16 cellular contexts compared by ENCODE assay signal in genomic region chr3:86948840-86949239, GRCh38. TPM values are rescaled to one million over a fixed set of nuclear protein-coding genes. Genes with fewer than 3 reads are reported as not detected.
DNase-seq lines count a peak whose midpoint lies in the region; ATAC-seq, FAIRE-seq and TF ChIP-seq lines count a peak whose summit lies in the region.
"Had no signal": no experiment of that assay in that cellular context is flagged by ENCODE, and none has a peak within 500 bp of the region (broad histone marks: within the 10 kb centered on the region; RNA-seq: fewer than 3 reads in every experiment).

No MANE protein-coding gene starts in this region.

- H3K36me3 Mint-ChIP-seq in astrocyte (ENCODE audit: low read depth, unreplicated experiment) = peaks cover 11% of the 10 kb centered on the region
- H3K36me3 Mint-ChIP-seq: activated naive CD4-positive, alpha-beta T cell treated with anti-CD3 and anti-CD28 coated beads, Interleukin-2, amount 10 ng/mL, durations not matched to agents 7 days and 5 days had no signal

- H3K4me1 ChIP-seq in A549 (peaks cover 38% of the 10 kb centered on the region), astrocyte (ENCODE audit: insufficient read depth, low read length) (peaks cover 12% of the 10 kb centered on the region)

- H3K79me2 ChIP-seq in astrocyte (ENCODE audit: insufficient read depth, low read length) = peaks cover 63% of the 10 kb centered on the region

- H2AFZ ChIP-seq in astrocyte (ENCODE audit: low read depth, low read length) = no peak overlapping the region

- peak overlapping the region; percentile 14; the same call in 1 of the 3 replicates for H3K4me2 ChIP-seq in A549
- no peak overlapping the region for H3K4me2 ChIP-seq in astrocyte (ENCODE audit: low read length)

- ATAC-seq in A549 = no peak
- ATAC-seq in HG03280 (IDR thresholded peaks at IDR 0.05; ENCODE audit: unreplicated experiment) = no peak

- peaks cover 23% of the 10 kb centered on the region for H3K4me1 Mint-ChIP-seq in astrocyte (ENCODE audit: low read depth, unreplicated experiment)
- H3K4me1 Mint-ChIP-seq: activated naive CD4-positive, alpha-beta T cell treated with anti-CD3 and anti-CD28 coated beads, Interleukin-2, amount 10 ng/mL, durations not matched to agents 7 days and 5 days had no signal

- H3K36me3 ChIP-seq in astrocyte (ENCODE audit: insufficient read depth, low read length) = peaks cover 33% of the 10 kb centered on the region
- H3K36me3 ChIP-seq: tibial nerve had no signal

- CTCF ChIA-PET in A549 (lab: Yijun Ruan, JAX) = no interaction called here

- peak overlapping the region; percentile 44 for H3K27ac Mint-ChIP-seq in astrocyte (ENCODE audit: unreplicated experiment)
- H3K27ac Mint-ChIP-seq: activated naive CD4-positive, alpha-beta T cell treated with anti-CD3 and anti-CD28 coated beads, Interleukin-2, amount 10 ng/mL, durations not matched to agents 7 days and 5 days had no signal

- FAIRE-seq in A549 (lab: Jason Lieb, UNC) (no peak), astrocyte (lab: Jason Lieb, UNC) (no peak)

- TF ChIP-seq EP300 in A549 (IDR thresholded peaks at IDR 0.05) = no peak

- no peak for TF ChIP-seq CTCF in A549 (IDR thresholded peaks at IDR 0.05)
- TF ChIP-seq CTCF in astrocyte (IDR thresholded peaks at IDR 0.05; ENCODE audit: insufficient read depth, low read depth, low read length) = no peak
- no peak for TF ChIP-seq CTCF in fibroblast of villous mesenchyme (IDR thresholded peaks at IDR 0.05; ENCODE audit: insufficient read depth, low read depth, low read length)

- H3K27ac ChIP-seq in A549 = no peak overlapping the region
- peak overlapping the region; percentile 34 for H3K27ac ChIP-seq in astrocyte (ENCODE audit: low read depth, low read length)
- H3K27ac ChIP-seq: sigmoid colon had no signal

- no peaks in the 10 kb centered on the region for H3K9me3 ChIP-seq in A549
- H3K9me3 ChIP-seq in astrocyte (ENCODE audit: insufficient read depth, low read depth, low read length) = no peaks in the 10 kb centered on the region
- H3K9me3 ChIP-seq: sigmoid colon, tibial nerve had no signal

- TF ChIP-seq POLR2A in A549 (IDR thresholded peaks at IDR 0.05; ENCODE audit: low read length) = no peak

- WGBS in A549 (ENCODE audit: missing lambda C conversion rate) = 57% methylated on average over 2 of the region's 2 CpGs

- no peak overlapping the region for H3K4me3 Mint-ChIP-seq in astrocyte (ENCODE audit: unreplicated experiment)
- H3K4me3 Mint-ChIP-seq: activated naive CD4-positive, alpha-beta T cell treated with anti-CD3 and anti-CD28 coated beads, Interleukin-2, amount 10 ng/mL, durations not matched to agents 7 days and 5 days had no signal

- H3K9me3 Mint-ChIP-seq in astrocyte (ENCODE audit: unreplicated experiment) = no peaks in the 10 kb centered on the region
- H3K9me3 Mint-ChIP-seq: activated naive CD4-positive, alpha-beta T cell treated with anti-CD3 and anti-CD28 coated beads, Interleukin-2, amount 10 ng/mL, durations not matched to agents 7 days and 5 days had no signal

- POLR2A ChIA-PET in A549 (lab: Yijun Ruan, JAX) = no interaction called here

- TF ChIP-seq RAD21 in A549 (conservative IDR thresholded peaks at IDR 0.05 in 1 of 2, IDR thresholded peaks at IDR 0.05 in 1 of 2) = no peak

- no peaks in the 10 kb centered on the region for H3K27me3 Mint-ChIP-seq in astrocyte (ENCODE audit: low read depth, unreplicated experiment)
- H3K27me3 Mint-ChIP-seq: activated naive CD4-positive, alpha-beta T cell treated with anti-CD3 and anti-CD28 coated beads, Interleukin-2, amount 10 ng/mL, durations not matched to agents 7 days and 5 days had no signal

- H3K4me3 ChIP-seq in A549 (no peak overlapping the region), astrocyte (ENCODE audit: insufficient read depth, low read depth, low read length) (no peak overlapping the region), fibroblast of villous mesenchyme (ENCODE audit: low read depth, low read length) (no peak overlapping the region)
- H3K4me3 ChIP-seq: sigmoid colon, tibial nerve had no signal

- peaks cover 17% of the 10 kb centered on the region for H4K20me1 ChIP-seq in astrocyte (ENCODE audit: insufficient read depth, low read length)

- H3K27me3 ChIP-seq in astrocyte (ENCODE audit: insufficient read depth, low read length) = no peaks in the 10 kb centered on the region
- H3K27me3 ChIP-seq: sigmoid colon, tibial nerve had no signal

- DNase-seq in A549 (ENCODE audit: low read depth in 1 of 2, low spot score in 1 of 2) = peak in 1 of 2 experiments; percentile 20
- DNase-seq in HCEC 1CT = peak; percentile 86
- peak; percentile 85 for DNase-seq in astrocyte (ENCODE audit: low read depth)
- DNase-seq in fibroblast of villous mesenchyme (ENCODE audit: low read depth) = peak; percentile 77
- no peak for DNase-seq in NCI-H510A (lab: John Stamatoyannopoulos, UW)
- no peak for DNase-seq in mesenteric fat pad (ENCODE audit: low spot score)
- DNase-seq in activated T-cell treated with anti-CD3 and anti-CD28 coated beads for 4 hours = no peak
- DNase-seq: activated CD4-positive, alpha-beta T cell treated with anti-CD3 and anti-CD28 coated beads for 4 hours; activated CD8-positive, alpha-beta memory T cell treated with anti-CD3 and anti-CD28 coated beads, Interleukin-2, amount 50 U/mL, for 48 hours; activated naive CD4-positive, alpha-beta T cell treated with anti-CD3 and anti-CD28 coated beads, Interleukin-2, amount 10 ng/mL, durations not matched to agents 7 days and 5 days; caudate nucleus; NCI-H1048; sigmoid colon had no signal

- H3K9ac ChIP-seq in astrocyte (ENCODE audit: low read length) = no peak overlapping the region

TF ChIP-seq in A549, 52 proteins besides CTCF, POLR2A, EP300 and RAD21:
- TF ChIP-seq FOXS1 (CRISPR knock-in tag; IDR thresholded peaks at IDR 0.05) (no peak), CHD4 (IDR thresholded peaks at IDR 0.05; ENCODE audit: borderline replicate concordance) (no peak), JUN (IDR thresholded peaks at IDR 0.05) (no peak), CBX8 (IDR thresholded peaks at IDR 0.05) (no peak), ELK1 (IDR thresholded peaks at IDR 0.05; ENCODE audit: low read depth, low read length) (no peak), FOSL2 (IDR thresholded peaks at IDR 0.05) (0 out of 2 replicates have a peak, but pooled peaks have one; percentile 9), FOSL2 (CRISPR knock-in tag; IDR thresholded peaks at IDR 0.05) (no peak)

RNA-seq across cellular contexts. Expression of gene VGLL3, which starts 42.1 kb away (rescaled TPM):
- polyA plus RNA-seq in A549 (2011; rRNA removed) (12.9 and 13.0 TPM in 2 replicates), A549 (2017; fragmentation: RNase III; extraction: RNeasy Plus Mini Kit Qiagen cat#74134 plus additional on column Dnase treatment) (3.3 to 4.9 TPM (median 4.3 TPM) in 3 replicates)
- 7.3 and 9.5 TPM in 2 replicates for polyA plus RNA-seq in A549 (2012; cell fraction: cytosol; rRNA removed)
- polyA plus RNA-seq in A549 (2012; cell fraction: nucleus; rRNA removed) = 9.5 and 12.0 TPM in 2 replicates
- 41.0 and 47.4 TPM in 2 replicates for polyA minus RNA-seq in A549 (2011; rRNA and poly(A)+ RNA removed)
- total RNA-seq in astrocyte (53.8 and 63.7 TPM in 2 replicates), fibroblast of villous mesenchyme (102 and 223 TPM in 2 replicates), mesenteric fat pad (129 TPM)
- total RNA-seq: A172 had no signal

Comparison
In these comparisons a context has a peak if more than half of its experiments do, and no peak if none do; other contexts are left out.
1. DNase-seq: peak in HCEC 1CT (single experiment), astrocyte (single experiment) and fibroblast of villous mesenchyme (single experiment); none in NCI-H510A (single experiment), mesenteric fat pad (single experiment) and activated T-cell treated with anti-CD3 and anti-CD28 coated beads for 4 hours (single experiment).